In the genomic region with DNA sequence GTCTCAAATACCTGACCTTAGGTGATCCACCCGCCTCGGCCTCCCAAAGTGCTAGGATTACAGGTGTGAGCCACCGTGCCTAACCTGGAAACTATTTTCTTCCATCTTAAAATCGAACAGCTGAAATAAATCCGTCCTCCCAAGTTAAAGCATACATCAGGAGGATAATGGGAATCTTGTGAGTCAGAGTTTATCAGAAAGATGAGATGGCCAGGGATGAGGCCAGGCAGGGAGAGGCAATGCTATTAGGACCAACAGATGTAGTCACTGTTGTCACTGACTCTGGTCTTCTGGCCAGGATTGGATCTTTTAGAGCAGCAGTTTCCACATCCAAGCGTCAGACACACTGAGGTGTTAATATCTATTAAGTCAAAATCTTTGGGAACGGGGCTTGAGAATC, we compare ENCODE assay signal across 25 cellular contexts.
"Had no signal": no experiment of that assay in that cellular context is flagged by ENCODE, and none has a peak within 500 bp of the region (broad histone marks: within the 10 kb centered on the region; RNA-seq: fewer than 3 reads in every experiment).

No MANE protein-coding gene starts in this region.

- H3K27ac ChIP-seq: ascending aorta, brain microvascular endothelial cell, esophagus squamous epithelium, gastroesophageal sphincter had no signal

- H3K36me3 ChIP-seq: ascending aorta, brain microvascular endothelial cell, esophagus squamous epithelium, gastroesophageal sphincter, heart right ventricle had no signal

- H3K4me3 ChIP-seq: ascending aorta, esophagus squamous epithelium, gastroesophageal sphincter, heart right ventricle had no signal

- H3K27me3 ChIP-seq: ascending aorta, brain microvascular endothelial cell, esophagus squamous epithelium, gastroesophageal sphincter, heart right ventricle had no signal

- DNase-seq: activated CD4-positive, alpha-beta T cell treated with anti-CD3 and anti-CD28 coated beads for 48 hours; activated CD4-positive, alpha-beta T cell treated with anti-CD3 and anti-CD28 coated beads, Interleukin-2, amount 50 U/mL, for 1 hour; activated CD4-positive, alpha-beta T cell treated with anti-CD3 and anti-CD28 coated beads, Interleukin-2, amount 50 U/mL, for 48 hours; activated CD8-positive, alpha-beta memory T cell treated with anti-CD3 and anti-CD28 coated beads for 24 hours; activated CD8-positive, alpha-beta T cell treated with anti-CD3 and anti-CD28 coated beads for 36 hours; activated effector memory CD4-positive, alpha-beta T cell treated with anti-CD3 and anti-CD28 coated beads, Interleukin-2, amount 50 U/mL, for 16 hours; activated naive CD4-positive, alpha-beta T cell treated with anti-CD3 and anti-CD28 coated beads for 36 hours; activated naive CD8-positive, alpha-beta T cell treated with anti-CD3 and anti-CD28 coated beads, Interleukin-2, amount 10 ng/mL, durations not matched to agents 7 days and 5 days; activated T-cell treated with anti-CD3 and anti-CD28 coated beads, Interleukin-2, amount 50 U/mL, for 1 hour; activated T-cell treated with anti-CD3 and anti-CD28 coated beads, Interleukin-2, amount 50 U/mL, for 48 hours; brain microvascular endothelial cell; caudate nucleus; cortex of kidney; dermis blood vessel endothelial cell; effector CD4-positive, alpha-beta T cell; effector memory CD8-positive, alpha-beta T cell; erythroblast; esophagus squamous epithelium; foreskin melanocyte; heart right ventricle; T-helper 2 cell had no signal

- H3K9me3 ChIP-seq: ascending aorta, esophagus squamous epithelium, gastroesophageal sphincter, heart right ventricle had no signal

- FAIRE-seq: bronchial epithelial cell, colon had no signal
